Comparison of ENCODE assay signal across 1 cellular context in genomic region chr1:228842094-228842775, GRCh38.
TF ChIP-seq lines count a peak whose summit lies in the region.

No MANE protein-coding gene starts in this region.

TF ChIP-seq in HepG2, 621 proteins besides CTCF, POLR2A, EP300 and RAD21 (continued from another document):
- TF ChIP-seq ZXDC (CRISPR knock-in tag; IDR thresholded peaks at IDR 0.05) (no peak), KAT7 (CRISPR knock-in tag; IDR thresholded peaks at IDR 0.05; ENCODE audit: borderline replicate concordance) (no peak), MTF1 (CRISPR knock-in tag; IDR thresholded peaks at IDR 0.05) (no peak), ZBTB7B (CRISPR knock-in tag; IDR thresholded peaks at IDR 0.05) (no peak), NFYB (CRISPR knock-in tag; IDR thresholded peaks at IDR 0.05) (no peak), POGZ (CRISPR knock-in tag; IDR thresholded peaks at IDR 0.05) (no peak)
- TF ChIP-seq, protein P1, sequence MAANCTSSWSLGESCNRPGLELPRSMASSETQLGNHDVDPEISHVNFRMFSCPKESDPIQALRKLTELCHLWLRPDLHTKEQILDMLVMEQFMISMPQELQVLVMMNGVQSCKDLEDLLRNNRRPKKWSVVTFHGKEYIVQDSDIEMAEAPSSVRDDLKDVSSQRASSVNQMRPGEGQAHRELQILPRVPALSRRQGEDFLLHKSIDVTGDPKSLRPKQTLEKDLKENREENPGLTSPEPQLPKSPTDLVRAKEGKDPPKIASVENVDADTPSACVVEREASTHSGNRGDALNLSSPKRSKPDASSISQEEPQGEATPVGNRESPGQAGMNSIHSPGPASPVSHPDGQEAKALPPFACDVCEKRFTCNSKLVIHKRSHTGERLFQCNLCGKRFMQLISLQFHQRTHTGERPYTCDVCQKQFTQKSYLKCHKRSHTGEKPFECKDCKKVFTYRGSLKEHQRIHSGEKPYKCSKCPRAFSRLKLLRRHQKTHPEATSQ (CRISPR knock-in tag; IDR thresholded peaks at IDR 0.05; ENCODE audit: borderline replicate concordance): no peak
- TF ChIP-seq, protein P2, sequence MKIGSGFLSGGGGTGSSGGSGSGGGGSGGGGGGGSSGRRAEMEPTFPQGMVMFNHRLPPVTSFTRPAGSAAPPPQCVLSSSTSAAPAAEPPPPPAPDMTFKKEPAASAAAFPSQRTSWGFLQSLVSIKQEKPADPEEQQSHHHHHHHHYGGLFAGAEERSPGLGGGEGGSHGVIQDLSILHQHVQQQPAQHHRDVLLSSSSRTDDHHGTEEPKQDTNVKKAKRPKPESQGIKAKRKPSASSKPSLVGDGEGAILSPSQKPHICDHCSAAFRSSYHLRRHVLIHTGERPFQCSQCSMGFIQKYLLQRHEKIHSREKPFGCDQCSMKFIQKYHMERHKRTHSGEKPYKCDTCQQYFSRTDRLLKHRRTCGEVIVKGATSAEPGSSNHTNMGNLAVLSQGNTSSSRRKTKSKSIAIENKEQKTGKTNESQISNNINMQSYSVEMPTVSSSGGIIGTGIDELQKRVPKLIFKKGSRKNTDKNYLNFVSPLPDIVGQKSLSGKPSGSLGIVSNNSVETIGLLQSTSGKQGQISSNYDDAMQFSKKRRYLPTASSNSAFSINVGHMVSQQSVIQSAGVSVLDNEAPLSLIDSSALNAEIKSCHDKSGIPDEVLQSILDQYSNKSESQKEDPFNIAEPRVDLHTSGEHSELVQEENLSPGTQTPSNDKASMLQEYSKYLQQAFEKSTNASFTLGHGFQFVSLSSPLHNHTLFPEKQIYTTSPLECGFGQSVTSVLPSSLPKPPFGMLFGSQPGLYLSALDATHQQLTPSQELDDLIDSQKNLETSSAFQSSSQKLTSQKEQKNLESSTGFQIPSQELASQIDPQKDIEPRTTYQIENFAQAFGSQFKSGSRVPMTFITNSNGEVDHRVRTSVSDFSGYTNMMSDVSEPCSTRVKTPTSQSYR (CRISPR knock-in tag; IDR thresholded peaks at IDR 0.05; ENCODE audit: borderline replicate concordance): no peak
- TF ChIP-seq, protein P3, sequence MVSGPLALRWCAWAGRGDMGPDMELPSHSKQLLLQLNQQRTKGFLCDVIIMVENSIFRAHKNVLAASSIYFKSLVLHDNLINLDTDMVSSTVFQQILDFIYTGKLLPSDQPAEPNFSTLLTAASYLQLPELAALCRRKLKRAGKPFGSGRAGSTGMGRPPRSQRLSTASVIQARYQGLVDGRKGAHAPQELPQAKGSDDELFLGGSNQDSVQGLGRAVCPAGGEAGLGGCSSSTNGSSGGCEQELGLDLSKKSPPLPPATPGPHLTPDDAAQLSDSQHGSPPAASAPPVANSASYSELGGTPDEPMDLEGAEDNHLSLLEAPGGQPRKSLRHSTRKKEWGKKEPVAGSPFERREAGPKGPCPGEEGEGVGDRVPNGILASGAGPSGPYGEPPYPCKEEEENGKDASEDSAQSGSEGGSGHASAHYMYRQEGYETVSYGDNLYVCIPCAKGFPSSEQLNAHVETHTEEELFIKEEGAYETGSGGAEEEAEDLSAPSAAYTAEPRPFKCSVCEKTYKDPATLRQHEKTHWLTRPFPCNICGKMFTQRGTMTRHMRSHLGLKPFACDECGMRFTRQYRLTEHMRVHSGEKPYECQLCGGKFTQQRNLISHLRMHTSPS (CRISPR knock-in tag; IDR thresholded peaks at IDR 0.05; ENCODE audit: low read depth): peak; percentile 28; the same call in 1 of the 2 replicates
